13 cellular contexts compared by ENCODE assay signal in genomic region chr7:66267249-66267648, GRCh38.
DNase-seq lines count a peak whose midpoint lies in the region; ATAC-seq and TF ChIP-seq lines count a peak whose summit lies in the region.
"Had no signal": no experiment of that assay in that cellular context is flagged by ENCODE, and none has a peak within 500 bp of the region (broad histone marks: within the 10 kb centered on the region; RNA-seq: fewer than 3 reads in every experiment).

No MANE protein-coding gene starts in this region.

- DNase-seq in AG04449 (ENCODE audit: low read depth, low spot score) (peak; percentile 86), RPMI7951 (ENCODE audit: low read depth) (peak; percentile 80), fibroblast of the conjunctiva (ENCODE audit: low read depth) (peak; percentile 88), osteoblast (ENCODE audit: insufficient read length, low spot score, missing footprints) (peak; percentile 58), T-helper 1 cell (no peak), GDM1 (lab: John Stamatoyannopoulos, UW) (no peak), NCI-H2107 (lab: John Stamatoyannopoulos, UW) (no peak)
- DNase-seq: activated CD8-positive, alpha-beta T cell treated with anti-CD3 and anti-CD28 coated beads for 36 hours; activated naive CD8-positive, alpha-beta T cell treated with anti-CD3 and anti-CD28 coated beads, Interleukin-2, amount 50 U/mL, for 24 hours; midbrain; stimulated activated naive CD8-positive, alpha-beta T cell treated with anti-CD3 and anti-CD28 coated beads, Interleukin-15, amount 100 ng/mL, for 72 hours; SW 1271 had no signal

- H3K4me2 ChIP-seq in osteoblast (ENCODE audit: insufficient read depth, low read length): peak overlapping the region; percentile 47

- H3K79me2 ChIP-seq in osteoblast (ENCODE audit: insufficient read depth, low read length): peaks cover 52% of the 10 kb centered on the region

- no peak for TF ChIP-seq CTCF in AG04449 (IDR thresholded peaks at IDR 0.05; ENCODE audit: insufficient read depth, low read length, missing control alignments)
- no peak for TF ChIP-seq CTCF in osteoblast (IDR thresholded peaks at IDR 0.05; ENCODE audit: extremely low read depth, low read depth, low read length)

- H3K27me3 ChIP-seq in osteoblast (ENCODE audit: insufficient read depth, low read length): no peaks in the 10 kb centered on the region

- no peak for ATAC-seq in HG02678 (IDR thresholded peaks at IDR 0.05; ENCODE audit: unreplicated experiment)
- ATAC-seq: activated CD8-positive, alpha-beta T cell treated with anti-CD3 and anti-CD28 coated beads for 36 hours; activated naive CD8-positive, alpha-beta T cell treated with anti-CD3 and anti-CD28 coated beads, Interleukin-2, amount 50 U/mL, for 24 hours; stimulated activated naive CD8-positive, alpha-beta T cell treated with anti-CD3 and anti-CD28 coated beads, Interleukin-15, amount 100 ng/mL, for 72 hours had no signal

- H3K9me3 ChIP-seq in osteoblast (ENCODE audit: low read depth, low read length): peaks cover 14% of the 10 kb centered on the region

- H3K4me1 ChIP-seq in osteoblast (ENCODE audit: insufficient read depth, low read length): peaks cover 21% of the 10 kb centered on the region

- POLR2A ChIA-PET in AG04449 (lab: Yijun Ruan, JAX): no interaction called here

- CTCF ChIA-PET in AG04449 (lab: Yijun Ruan, JAX): no interaction called here

- peaks cover 3% of the 10 kb centered on the region for H4K20me1 ChIP-seq in osteoblast (ENCODE audit: insufficient read depth, low read length)

- H3K27ac ChIP-seq in osteoblast (ENCODE audit: low read depth, low read length): peak overlapping the region; percentile 40

- H2AFZ ChIP-seq in osteoblast (ENCODE audit: low read length): no peak overlapping the region

- H3K4me3 ChIP-seq in AG04449 (ENCODE audit: low read depth, low read length) (no peak overlapping the region), osteoblast (ENCODE audit: insufficient read depth, low read length) (no peak overlapping the region)

- H3K36me3 ChIP-seq in osteoblast (ENCODE audit: insufficient read depth, low read length): no peaks in the 10 kb centered on the region

Comparison
In these comparisons a context has a peak if more than half of its experiments do, and no peak if none do; other contexts are left out.
1. DNase-seq: peak in AG04449 (single experiment), RPMI7951 (single experiment), fibroblast of the conjunctiva (single experiment) and osteoblast (single experiment); none in T-helper 1 cell (0 of 5), GDM1 (single experiment) and NCI-H2107 (single experiment).